17 cellular contexts compared by ENCODE assay signal in the genomic region with DNA sequence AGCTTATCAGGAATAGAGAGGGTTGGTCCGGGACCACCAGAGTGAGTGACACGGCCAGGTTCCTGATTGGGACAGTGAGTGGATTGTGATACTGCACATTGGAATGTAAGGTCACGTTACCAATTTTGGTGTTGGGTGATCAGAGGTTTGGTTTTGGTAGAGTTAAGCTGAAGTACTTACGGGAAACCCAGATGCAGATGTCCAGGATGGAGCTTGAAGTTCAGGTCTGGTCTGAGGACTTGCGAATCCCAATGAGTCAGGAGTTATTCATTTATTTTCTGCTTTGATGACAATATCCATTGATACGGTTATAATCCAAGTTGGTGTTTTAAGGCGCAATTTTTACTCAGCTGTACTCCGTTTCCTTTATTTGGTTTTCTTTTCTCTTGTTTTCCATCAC.
"Had no signal": no experiment of that assay in that cellular context is flagged by ENCODE, and none has a peak within 500 bp of the region (broad histone marks: within the 10 kb centered on the region; RNA-seq: fewer than 3 reads in every experiment).

No MANE protein-coding gene starts in this region.

- H3K4me3 ChIP-seq: adrenal gland, heart right ventricle, left lung, thyroid gland had no signal

- H3K27me3 ChIP-seq: adrenal gland, heart right ventricle, left lung, thyroid gland had no signal

- H3K4me1 Mint-ChIP-seq: activated T-helper 17 cell treated with anti-CD3 and anti-CD28 coated beads, Interleukin-2, amount 50 U/mL, for 72 hours; naive thymus-derived CD8-positive, alpha-beta T cell had no signal

- H3K27ac ChIP-seq: adrenal gland, heart right ventricle, left lung, thyroid gland, WERI-Rb-1 had no signal

- H3K4me1 ChIP-seq: adrenal gland, left lung, thyroid gland had no signal

- H3K27me3 Mint-ChIP-seq: activated naive CD8-positive, alpha-beta T cell; activated T-cell treated with anti-CD3 and anti-CD28 coated beads, Interleukin-2, amount 50 U/mL, for 24 hours; activated T-helper 17 cell treated with anti-CD3 and anti-CD28 coated beads, Interleukin-2, amount 50 U/mL, for 72 hours; naive thymus-derived CD8-positive, alpha-beta T cell had no signal

- H3K36me3 ChIP-seq: adrenal gland had no signal

- FAIRE-seq: TTC549 had no signal

- ATAC-seq: activated T-helper 17 cell treated with anti-CD3 and anti-CD28 coated beads, Interleukin-2, amount 50 U/mL, for 72 hours; left lung; naive thymus-derived CD8-positive, alpha-beta T cell; stimulated activated naive CD8-positive, alpha-beta T cell treated with anti-CD3 and anti-CD28 coated beads, Interleukin-15, Interleukin-2, amounts not matched to agents 100 U/mL and 50 U/mL, for 24 hours had no signal

- H3K9me3 ChIP-seq: adrenal gland, heart right ventricle, left lung, thyroid gland had no signal

- DNase-seq: activated CD4-positive, alpha-beta T cell treated with anti-CD3 and anti-CD28 coated beads for 1 hour; activated naive CD4-positive, alpha-beta T cell; activated T-cell treated with anti-CD3 and anti-CD28 coated beads, Interleukin-2, amount 50 U/mL, for 24 hours; adrenal gland; cortex of kidney; endodermal cell; heart right ventricle; left lung; naive thymus-derived CD8-positive, alpha-beta T cell; stimulated activated CD4-positive, alpha-beta T cell treated with anti-CD3 and anti-CD28 coated beads, Interleukin-4, amount 100 ng/mL, for 4 hours; stimulated activated naive CD8-positive, alpha-beta T cell treated with anti-CD3 and anti-CD28 coated beads, Interleukin-15, Interleukin-2, amounts not matched to agents 100 U/mL and 50 U/mL, for 24 hours; T-helper 1 cell; thyroid gland; WERI-Rb-1 had no signal

- H3K9me3 Mint-ChIP-seq: activated T-cell treated with anti-CD3 and anti-CD28 coated beads, Interleukin-2, amount 50 U/mL, for 24 hours; activated T-helper 17 cell treated with anti-CD3 and anti-CD28 coated beads, Interleukin-2, amount 50 U/mL, for 72 hours; endodermal cell; naive thymus-derived CD8-positive, alpha-beta T cell had no signal

- H3K27ac Mint-ChIP-seq: activated naive CD8-positive, alpha-beta T cell; activated T-cell treated with anti-CD3 and anti-CD28 coated beads, Interleukin-2, amount 50 U/mL, for 24 hours; activated T-helper 17 cell treated with anti-CD3 and anti-CD28 coated beads, Interleukin-2, amount 50 U/mL, for 72 hours had no signal

- H3K4me3 Mint-ChIP-seq: activated naive CD8-positive, alpha-beta T cell; activated T-cell treated with anti-CD3 and anti-CD28 coated beads, Interleukin-2, amount 50 U/mL, for 24 hours; activated T-helper 17 cell treated with anti-CD3 and anti-CD28 coated beads, Interleukin-2, amount 50 U/mL, for 72 hours; endodermal cell; naive thymus-derived CD8-positive, alpha-beta T cell had no signal
